Comparison of ENCODE assay signal across 19 cellular contexts in the genomic region with DNA sequence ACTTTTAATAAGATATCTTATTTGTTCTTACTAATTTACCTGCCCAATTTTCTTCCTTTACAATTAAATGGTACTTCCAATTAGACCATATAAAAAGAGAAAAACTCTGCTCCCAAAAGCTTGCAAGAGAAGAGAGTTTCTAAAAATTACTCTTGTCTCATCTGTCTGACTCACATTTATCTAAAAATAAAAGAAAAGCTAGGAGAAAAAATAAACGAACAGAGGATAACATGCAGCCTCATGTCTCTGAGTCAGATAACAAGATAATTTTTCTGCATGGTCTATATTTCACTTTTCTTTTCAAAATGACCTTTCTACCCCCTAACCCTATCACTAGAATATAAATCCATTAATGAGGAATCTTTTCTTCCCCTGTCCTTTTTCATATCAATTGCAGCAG.
A peak's percentile ranks its signal among the peaks of the same experiment; 100 is the strongest.
DNase-seq lines count a peak whose midpoint lies in the region; ATAC-seq, FAIRE-seq and TF ChIP-seq lines count a peak whose summit lies in the region.
"Had no signal": no experiment of that assay in that cellular context is flagged by ENCODE, and none has a peak within 500 bp of the region (broad histone marks: within the 10 kb centered on the region; RNA-seq: fewer than 3 reads in every experiment).

No MANE protein-coding gene starts in this region.

- intact Hi-C loops in Right ventricle myocardium inferior (cut with DNase I) = no loop called here
- intact Hi-C loops in esophagus muscularis mucosa (cut with DNase I) = loop anchor here (10.0 kb wide), 1 partner anchor 187 kb away; no protein-coding TSS in a partner anchor

- no peak for TF ChIP-seq POLR2A in esophagus muscularis mucosa (IDR thresholded peaks at IDR 0.05; ENCODE audit: low read depth)

- H3K4me2 ChIP-seq in osteoblast (ENCODE audit: insufficient read depth, low read length) = peak overlapping the region; percentile 57

- H4K20me1 ChIP-seq in osteoblast (ENCODE audit: insufficient read depth, low read length) = no peaks in the 10 kb centered on the region

- 22% methylated on average over 1 of the region's 1 CpG for WGBS in esophagus muscularis mucosa

- DNase-seq in right atrium auricular region (ENCODE audit: low spot score) (no peak), Right ventricle myocardium inferior (ENCODE audit: missing footprints) (no peak), esophagus muscularis mucosa (ENCODE audit: extremely low spot score) (no peak), osteoblast (ENCODE audit: insufficient read length, low spot score, missing footprints) (peak; percentile 45), HTR-8/SVneo (ENCODE audit: insufficient read length, low spot score) (no peak), cerebellum (ENCODE audit: low spot score) (no peak)
- DNase-seq: activated CD4-positive, alpha-beta memory T cell treated with anti-CD3 and anti-CD28 coated beads for 36 hours; effector memory CD4-positive, alpha-beta T cell; GF-D8; head of caudate nucleus; NCI-H1048; NCI-H2171 treated with DMSO at 0.1 percent for 48 hours; SHP77 treated with DMSO at 0.1 percent for 48 hours; stimulated activated CD4-positive, alpha-beta T cell treated with anti-CD3 and anti-CD28 coated beads, Interleukin-2, amount 100 ng/mL, for 24 hours; stimulated activated CD8-positive, alpha-beta memory T cell treated with anti-CD3 and anti-CD28 coated beads, Interleukin-4, amount 100 ng/mL, for 48 hours had no signal

- TF ChIP-seq EP300 in esophagus muscularis mucosa (IDR thresholded peaks at IDR 0.05) = no peak

- no peaks in the 10 kb centered on the region for H3K36me3 ChIP-seq in right atrium auricular region
- no peaks in the 10 kb centered on the region for H3K36me3 ChIP-seq in esophagus muscularis mucosa
- H3K36me3 ChIP-seq in osteoblast (ENCODE audit: insufficient read depth, low read length) = no peaks in the 10 kb centered on the region
- H3K36me3 ChIP-seq: prostate gland had no signal

- peak overlapping the region; percentile 51 to 59 for H3K27ac ChIP-seq in right atrium auricular region
- peak overlapping the region; percentile 42 to 66 (median 54) for H3K27ac ChIP-seq in esophagus muscularis mucosa (replicated peaks in 1 of 4)
- H3K27ac ChIP-seq in osteoblast (ENCODE audit: low read depth, low read length) = peak overlapping the region; percentile 80

- no peak for FAIRE-seq in HTR-8/SVneo (lab: Jason Lieb, UNC)
- FAIRE-seq: HepG2 had no signal

- peaks cover 0 to 16% of the 10 kb centered on the region in 2 donors for H3K4me1 ChIP-seq in right atrium auricular region
- peaks cover 8 to 58% (median 36%) of the 10 kb centered on the region in 4 donors for H3K4me1 ChIP-seq in esophagus muscularis mucosa
- H3K4me1 ChIP-seq in osteoblast (ENCODE audit: insufficient read depth, low read length) = peaks cover 58% of the 10 kb centered on the region
- H3K4me1 ChIP-seq: prostate gland had no signal

- H3K9me3 ChIP-seq in right atrium auricular region = no peaks in the 10 kb centered on the region
- H3K9me3 ChIP-seq in esophagus muscularis mucosa = no peaks in the 10 kb centered on the region
- H3K9me3 ChIP-seq in osteoblast (ENCODE audit: low read depth, low read length) = no peaks in the 10 kb centered on the region
- H3K9me3 ChIP-seq: prostate gland had no signal

- H3K79me2 ChIP-seq in osteoblast (ENCODE audit: insufficient read depth, low read length) = no peaks in the 10 kb centered on the region

- TF ChIP-seq CTCF in right atrium auricular region (IDR thresholded peaks at IDR 0.05) = no peak
- TF ChIP-seq CTCF in esophagus muscularis mucosa (IDR thresholded peaks at IDR 0.05) = no peak
- no peak for TF ChIP-seq CTCF in osteoblast (IDR thresholded peaks at IDR 0.05; ENCODE audit: extremely low read depth, low read depth, low read length)

- H3K27me3 ChIP-seq in right atrium auricular region (no peaks in the 10 kb centered on the region), esophagus muscularis mucosa (no peaks in the 10 kb centered on the region), osteoblast (ENCODE audit: insufficient read depth, low read length) (no peaks in the 10 kb centered on the region)

- ATAC-seq in Right ventricle myocardium inferior = no peak
- ATAC-seq in HG02759 (IDR thresholded peaks at IDR 0.05; ENCODE audit: unreplicated experiment) = no peak
- ATAC-seq in GM18873 (IDR thresholded peaks at IDR 0.05; ENCODE audit: low FRiP score, unreplicated experiment) = no peak
- ATAC-seq: HepG2 had no signal

- H3K4me3 ChIP-seq in right atrium auricular region (no peak overlapping the region), esophagus muscularis mucosa (no peak overlapping the region), osteoblast (ENCODE audit: insufficient read depth, low read length) (no peak overlapping the region)
- H3K4me3 ChIP-seq: prostate gland had no signal

- no peak overlapping the region for H2AFZ ChIP-seq in osteoblast (ENCODE audit: low read length)
